In the genomic region with DNA sequence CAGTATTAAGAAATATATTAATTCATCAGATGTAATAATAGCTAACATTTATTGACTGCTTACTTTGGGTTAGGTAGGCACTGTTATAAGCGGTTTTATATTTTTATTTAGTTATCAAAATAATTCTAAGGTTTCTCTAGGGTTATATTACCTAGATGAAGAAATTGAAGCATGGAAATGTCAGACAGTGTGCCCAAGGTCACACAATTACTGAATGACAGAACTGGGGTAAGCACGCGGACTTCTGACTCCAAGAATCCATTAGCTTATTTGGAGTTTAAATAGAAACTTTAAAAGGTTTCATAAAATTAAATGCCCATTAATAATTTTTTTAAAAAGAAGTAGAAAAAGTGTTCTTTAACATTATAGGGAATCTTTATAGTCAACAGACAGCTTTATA, we compare ENCODE assay signal across 18 cellular contexts.
A peak's percentile ranks its signal among the peaks of the same experiment; 100 is the strongest.
DNase-seq lines count a peak whose midpoint lies in the region; ATAC-seq, FAIRE-seq and TF ChIP-seq lines count a peak whose summit lies in the region.
"Had no signal": no experiment of that assay in that cellular context is flagged by ENCODE, and none has a peak within 500 bp of the region (broad histone marks: within the 10 kb centered on the region; RNA-seq: fewer than 3 reads in every experiment).

No MANE protein-coding gene starts in this region.

- intact Hi-C loops in Right ventricle myocardium superior (cut with DNase I): no loop called here
- intact Hi-C loops in left cardiac atrium (cut with DNase I): no loop called here
- intact Hi-C loops in right lobe of liver (cut with DNase I): no loop called here
- intact Hi-C loops in HepG2 (cut with micrococcal nuclease; ENCODE audit: unreplicated experiment): no loop called here
- intact Hi-C loops in gastrocnemius medialis (cut with DNase I; ENCODE audit: low total_unique reads): no loop called here

- DNase-seq in Right ventricle myocardium superior (no peak), left cardiac atrium (no peak), right lobe of liver (no peak), HepG2 (ENCODE audit: low spot score) (no peak), gastrocnemius medialis (no peak)
- DNase-seq: CD4-positive, CD25-positive, alpha-beta regulatory T cell; CD8-positive, alpha-beta memory T cell; DMS53; DMS79 treated with DMSO at 0.1 percent for 48 hours; GF-D8; H9 had no signal

- TF ChIP-seq EP300 in HepG2 (IDR thresholded peaks at IDR 0.05; ENCODE audit: low read depth in 2 of 2, low read length in 2 of 2) (no peak), HepG2 (CRISPR knock-in tag; IDR thresholded peaks at IDR 0.05; ENCODE audit: borderline replicate concordance) (no peak)

- TF ChIP-seq CTCF in right lobe of liver (IDR thresholded peaks at IDR 0.05) (no peak), HepG2 (CRISPR knock-in tag; IDR thresholded peaks at IDR 0.05) (no peak), gastrocnemius medialis (IDR thresholded peaks at IDR 0.05 in 4 of 5, conservative IDR thresholded peaks at IDR 0.05 in 1 of 5) (no peak)

- TF ChIP-seq RAD21 in HepG2 (CRISPR knock-in tag; IDR thresholded peaks at IDR 0.05): no peak

- H2AFZ ChIP-seq in HepG2 (ENCODE audit: low read length): no peak overlapping the region
- H2AFZ ChIP-seq: GM23338 had no signal

- CTCF ChIA-PET in HepG2 (lab: Yijun Ruan, JAX; ENCODE audit: low intra/inter-chr PET ratio, low total read pairs): no interaction called here

- H3K4me1 ChIP-seq in right lobe of liver (peaks cover 0 to 23% (median 2%) of the 10 kb centered on the region in 4 donors), HepG2 (ENCODE audit: insufficient read depth, low read length) (no peaks in the 10 kb centered on the region), gastrocnemius medialis (peaks cover 33 to 39% of the 10 kb centered on the region in 2 donors)
- H3K4me1 ChIP-seq: BLaER1 had no signal

- H3K79me2 ChIP-seq in HepG2 (ENCODE audit: insufficient read depth, low read length): peaks cover 17% of the 10 kb centered on the region

- ATAC-seq in Right ventricle myocardium superior (ENCODE audit: poor library complexity): peak; percentile 47
- no peak for ATAC-seq in left cardiac atrium
- ATAC-seq in right lobe of liver: peak; percentile 47 to 74 (median 55)
- no peak for ATAC-seq in HepG2
- ATAC-seq in gastrocnemius medialis: peak; percentile 50 to 94
- ATAC-seq in HG03460 (IDR thresholded peaks at IDR 0.05; ENCODE audit: unreplicated experiment): no peak
- ATAC-seq: GM23338, HCT116 had no signal

- no peaks in the 10 kb centered on the region; the same call in 1 of the 2 replicates for H4K20me1 ChIP-seq in HepG2 (ENCODE audit: insufficient read depth, low read length)

- WGBS in right lobe of liver (ENCODE audit: insufficient coverage, low coverage, low lambda C conversion rate, missing lambda C conversion rate): 48% methylated on average over 3 of the region's 3 CpGs
- 88% methylated on average over 3 of the region's 3 CpGs for WGBS in HepG2 (ENCODE audit: low lambda C conversion rate)

- H3K9ac ChIP-seq in HepG2 (ENCODE audit: insufficient read depth, low read depth, low read length): no peak overlapping the region
- H3K9ac ChIP-seq: BLaER1 had no signal

- no peak overlapping the region for H3K4me2 ChIP-seq in HepG2 (ENCODE audit: low read depth, low read length)
- H3K4me2 ChIP-seq: BLaER1, GM23338 had no signal

- H3K27me3 ChIP-seq in right lobe of liver: no peaks in the 10 kb centered on the region
- no peaks in the 10 kb centered on the region for H3K27me3 ChIP-seq in HepG2 (ENCODE audit: control insufficient read depth in 1 of 2, insufficient read depth in 2 of 2, low read length in 2 of 2)
- H3K27me3 ChIP-seq in gastrocnemius medialis: no peaks in the 10 kb centered on the region
- H3K27me3 ChIP-seq: BLaER1 had no signal

- TF ChIP-seq POLR2A in right lobe of liver (IDR thresholded peaks at IDR 0.05): no peak
- no peak for TF ChIP-seq POLR2A in HepG2 (IDR thresholded peaks at IDR 0.05; ENCODE audit: insufficient read depth in 1 of 2, low read depth in 2 of 2, low read length in 2 of 2)
- no peak for TF ChIP-seq POLR2A in gastrocnemius medialis (IDR thresholded peaks at IDR 0.05)

- H3K27ac ChIP-seq in right lobe of liver: no peak overlapping the region
- no peak overlapping the region for H3K27ac ChIP-seq in HepG2 (ENCODE audit: extremely low read length, insufficient read depth, low read length)
- H3K27ac ChIP-seq in gastrocnemius medialis: no peak overlapping the region
- H3K27ac ChIP-seq: 22Rv1, BLaER1, C4-2B had no signal

- no peak for FAIRE-seq in HepG2 (lab: Jason Lieb, UNC)
- FAIRE-seq: GM18507 had no signal

- BruUV-seq in HepG2 (replicated peaks; lab: Mats Ljungman, UMichigan): no TSS peak

- in situ Hi-C loops in HepG2 (cut with HindIII; ENCODE audit: extremely low pct_ligation_motif_present, low pct_unique_long_range_greater_than_20kb) (no loop called here), gastrocnemius medialis (cut with MboI; ENCODE audit: low sequenced_read_pairs in 4 of 4) (no loop called here)

- no peaks in the 10 kb centered on the region for H3K36me3 ChIP-seq in right lobe of liver
- no peaks in the 10 kb centered on the region for H3K36me3 ChIP-seq in HepG2 (replicated peaks in 1 of 2; ENCODE audit: control insufficient read depth in 1 of 2, insufficient read depth in 2 of 2, low read length in 2 of 2)
- no peaks in the 10 kb centered on the region for H3K36me3 ChIP-seq in gastrocnemius medialis

- no peaks in the 10 kb centered on the region for H3K9me3 ChIP-seq in right lobe of liver
- H3K9me3 ChIP-seq in HepG2 (ENCODE audit: low read length): no peaks in the 10 kb centered on the region
- H3K9me3 ChIP-seq in gastrocnemius medialis: no peaks in the 10 kb centered on the region
- H3K9me3 ChIP-seq: BLaER1 had no signal

- H3K4me3 ChIP-seq in right lobe of liver (no peak overlapping the region), HepG2 (replicated peaks in 1 of 3; ENCODE audit: insufficient read depth in 1 of 3, low read depth in 2 of 3, low read length in 3 of 3) (no peak overlapping the region), gastrocnemius medialis (no peak overlapping the region)
- H3K4me3 ChIP-seq: BLaER1, GM23338 had no signal

- POLR2A ChIA-PET in HepG2 (lab: Yijun Ruan, JAX): no interaction called here

TF ChIP-seq in HepG2, 621 proteins besides CTCF, POLR2A, EP300 and RAD21:
- no peak for TF ChIP-seq ZNF547 (CRISPR knock-in tag; IDR thresholded peaks at IDR 0.05)
- TF ChIP-seq AKAP8 (CRISPR knock-in tag; IDR thresholded peaks at IDR 0.05): no peak
- TF ChIP-seq PPARG (CRISPR knock-in tag; conservative IDR thresholded peaks at IDR 0.05): no peak
- TF ChIP-seq ELF3 (CRISPR knock-in tag; IDR thresholded peaks at IDR 0.05): no peak
- TF ChIP-seq POLR2AphosphoS5 (IDR thresholded peaks at IDR 0.05; ENCODE audit: low read depth, low read length): no peak
- no peak for TF ChIP-seq YEATS2 (CRISPR knock-in tag; IDR thresholded peaks at IDR 0.05; ENCODE audit: borderline replicate concordance)
- no peak for TF ChIP-seq RBAK (CRISPR knock-in tag; IDR thresholded peaks at IDR 0.05)
- no peak for TF ChIP-seq SALL2 (CRISPR knock-in tag; IDR thresholded peaks at IDR 0.05)
- no peak for TF ChIP-seq SUZ12 (IDR thresholded peaks at IDR 0.05; ENCODE audit: low read depth, low read length)
- no peak for TF ChIP-seq ZFP36L2 (CRISPR knock-in tag; IDR thresholded peaks at IDR 0.05)
- TF ChIP-seq RFX3 (CRISPR knock-in tag; IDR thresholded peaks at IDR 0.05): no peak

Comparison
In these comparisons a context has a peak if more than half of its experiments do, and no peak if none do; other contexts are left out.
1. ATAC-seq: peak in Right ventricle myocardium superior (single experiment), right lobe of liver (4 of 4) and gastrocnemius medialis (2 of 2); none in left cardiac atrium (0 of 2), HepG2 (single experiment) and HG03460 (single experiment).